Comparison of ENCODE assay signal across 8 cellular contexts in genomic region chr19:43595999-43596841, GRCh38. TPM values are rescaled to one million over a fixed set of nuclear protein-coding genes. Genes with fewer than 3 reads are reported as not detected.
DNase-seq lines count a peak whose midpoint lies in the region; ATAC-seq, FAIRE-seq and TF ChIP-seq lines count a peak whose summit lies in the region.

IRGQ (minus strand) TSS chr19:43596134; CDS start chr19:43595338, 796 bp downstream.
ZNF576 (plus strand) TSS chr19:43596595; CDS start chr19:43597109, 514 bp downstream.

- peak within 1 kb of the TSS; percentile 99 for H3K4me3 Mint-ChIP-seq in T-helper 2 cell treated with Interferon-gamma antibody and Interleukin-4, amounts not matched to agents 5 μg/mL and 100 μg/mL, for 36 hours

- intact Hi-C loops in ascending aorta (cut with DNase I): loop anchor here (1.0 to 10.0 kb wide), 6 partner anchors 21 to 1641 kb away; partner anchors contain the start of genes PINLYP, RABAC1, SMG9 and XRCC1
- intact Hi-C loops in psoas muscle (cut with DNase I): loop anchor here (2.0 to 10.0 kb wide), 3 partner anchors 19 to 64 kb away; partner anchors contain the start of gene ZNF575 (in 2 of the 2)

- ATAC-seq in GM18502 (IDR thresholded peaks at IDR 0.05; ENCODE audit: poor library complexity, unreplicated experiment) (peak; percentile 75), HG02970 (IDR thresholded peaks at IDR 0.05; ENCODE audit: low FRiP score, unreplicated experiment) (peak; percentile 91), psoas muscle (peak; percentile 93 to 94 (median 94))

- no peaks in the 10 kb centered on the region for H3K27me3 ChIP-seq in ascending aorta
- no peaks in the 10 kb centered on the region for H3K27me3 ChIP-seq in right atrium auricular region
- no peaks in the 10 kb centered on the region for H3K27me3 ChIP-seq in psoas muscle (ENCODE audit: insufficient read depth in 3 of 3, low read length in 2 of 3)

- H3K27me3 Mint-ChIP-seq in T-helper 2 cell treated with Interferon-gamma antibody and Interleukin-4, amounts not matched to agents 5 μg/mL and 100 μg/mL, for 36 hours (ENCODE audit: low read depth): no peaks in the 10 kb centered on the region

- DNase-seq in NCI-H1930 (lab: John Stamatoyannopoulos, UW): peak; percentile 100
- peak; percentile 100 for DNase-seq in T-helper 2 cell treated with Interferon-gamma antibody and Interleukin-4, amounts not matched to agents 5 μg/mL and 100 μg/mL, for 36 hours (ENCODE audit: low spot score)
- DNase-seq in ascending aorta (ENCODE audit: low spot score in 2 of 2): peak; percentile 99 to 100
- DNase-seq in right atrium auricular region (ENCODE audit: low spot score): peak; percentile 100
- DNase-seq in psoas muscle: peak; percentile 100
- peak; percentile 99 for DNase-seq in urothelium cell line (ENCODE audit: low spot score)

- no peak for TF ChIP-seq CTCF in ascending aorta (IDR thresholded peaks at IDR 0.05)
- TF ChIP-seq CTCF in right atrium auricular region (IDR thresholded peaks at IDR 0.05): no peak
- no peak for TF ChIP-seq CTCF in psoas muscle (IDR thresholded peaks at IDR 0.05)

- H3K4me1 Mint-ChIP-seq in T-helper 2 cell treated with Interferon-gamma antibody and Interleukin-4, amounts not matched to agents 5 μg/mL and 100 μg/mL, for 36 hours (ENCODE audit: low read depth): peaks cover 26% of the 10 kb centered on the region

- H3K4me1 ChIP-seq in ascending aorta (peaks cover 22 to 23% of the 10 kb centered on the region in 2 donors), right atrium auricular region (peaks cover 0 to 41% of the 10 kb centered on the region in 2 donors), psoas muscle (peaks cover 26% of the 10 kb centered on the region)

- H3K36me3 ChIP-seq in ascending aorta: peaks cover 38 to 43% of the 10 kb centered on the region in 2 donors
- H3K36me3 ChIP-seq in right atrium auricular region: peaks cover 38% of the 10 kb centered on the region
- peaks cover 0 to 63% of the 10 kb centered on the region in 2 donors for H3K36me3 ChIP-seq in psoas muscle (ENCODE audit: insufficient read depth in 1 of 2, low read depth in 1 of 2)

- H3K27ac ChIP-seq in ascending aorta (peak within 1 kb of the TSS; percentile 94 to 99), right atrium auricular region (peak within 1 kb of the TSS; percentile 96), psoas muscle (peak within 1 kb of the TSS; percentile 99)

- H3K4me3 ChIP-seq in ascending aorta (peak within 1 kb of the TSS; percentile 59 to 88), right atrium auricular region (peak within 1 kb of the TSS; percentile 67 to 69), psoas muscle (peak within 1 kb of the TSS; percentile 89)

- no peaks in the 10 kb centered on the region for H3K9me3 Mint-ChIP-seq in T-helper 2 cell treated with Interferon-gamma antibody and Interleukin-4, amounts not matched to agents 5 μg/mL and 100 μg/mL, for 36 hours

- H3K36me3 Mint-ChIP-seq in T-helper 2 cell treated with Interferon-gamma antibody and Interleukin-4, amounts not matched to agents 5 μg/mL and 100 μg/mL, for 36 hours (ENCODE audit: low read depth): peaks cover 22% of the 10 kb centered on the region

- WGBS in psoas muscle, 3 donors: 0% methylated on average over 57 to 60 of the region's 60 CpGs

- H3K9me3 ChIP-seq in ascending aorta (no peaks in the 10 kb centered on the region), right atrium auricular region (no peaks in the 10 kb centered on the region), psoas muscle (no peaks in the 10 kb centered on the region)

- peak; percentile 89 for FAIRE-seq in urothelium cell line (lab: Jason Lieb, UNC)

- peak within 1 kb of the TSS; percentile 96 for H3K27ac Mint-ChIP-seq in T-helper 2 cell treated with Interferon-gamma antibody and Interleukin-4, amounts not matched to agents 5 μg/mL and 100 μg/mL, for 36 hours

RNA-seq across cellular contexts. Expression of gene IRGQ, which starts in this region (rescaled TPM):
- total RNA-seq in ascending aorta (17.2 TPM), right atrium auricular region (10 to 100 TPM; 24.7 to 25.9 TPM), psoas muscle (10 to 100 TPM; 16.3 to 26.9 (median 22.4) TPM)
- polyA plus RNA-seq in psoas muscle: 10 to 100 TPM in 2 of 3 donors, 1 to 10 TPM in 1; 5.5 to 23.3 (median 11.9) TPM

RNA-seq across cellular contexts. Expression of gene ZNF576, which starts in this region (rescaled TPM):
- 3.1 TPM for total RNA-seq in ascending aorta
- 10 to 100 TPM in 1 of 2 donors, 1 to 10 TPM in 1; 8.9 to 16.4 TPM for total RNA-seq in right atrium auricular region
- total RNA-seq in psoas muscle: 10 to 100 TPM; 10.3 to 16.2 (median 15.9) TPM
- polyA plus RNA-seq in psoas muscle: 10 to 100 TPM; 14.6 to 22.7 (median 22.4) TPM

Comparison
In these comparisons a context has a peak if more than half of its experiments do, and no peak if none do; other contexts are left out.
1. Peak in every context shown above with its lines: DNase-seq, ATAC-seq, H3K4me3 ChIP-seq and H3K27ac ChIP-seq.